7 cellular contexts compared by ENCODE assay signal in genomic region chr10:71766717-71767419, GRCh38. TPM values are rescaled to one million over a fixed set of nuclear protein-coding genes. Genes with fewer than 3 reads are reported as not detected.
DNase-seq lines count a peak whose midpoint lies in the region; ATAC-seq and TF ChIP-seq lines count a peak whose summit lies in the region.

No MANE protein-coding gene starts in this region.

- TF ChIP-seq CTCF in HCT116 (IDR thresholded peaks at IDR 0.05 in 2 of 3, conservative IDR thresholded peaks at IDR 0.05 in 1 of 3; ENCODE audit: borderline replicate concordance in 1 of 3, insufficient read depth in 1 of 3, low read depth in 2 of 3, low read length in 2 of 3) (no peak), fibroblast of pulmonary artery (IDR thresholded peaks at IDR 0.05; ENCODE audit: low read length, missing control alignments) (no peak), parathyroid adenoma (IDR thresholded peaks at IDR 0.05) (no peak), WTC11 (IDR thresholded peaks at IDR 0.05) (no peak)

- H2AFZ ChIP-seq in HCT116 (ENCODE audit: low read depth, low read length, poor library complexity, severe bottlenecking) (no peak overlapping the region), parathyroid adenoma (no peak overlapping the region)

- H4K20me1 ChIP-seq in HCT116 (ENCODE audit: insufficient read depth) = no peaks in the 10 kb centered on the region

- H3K27me3 ChIP-seq in HCT116 (ENCODE audit: insufficient read depth, low read length) (no peaks in the 10 kb centered on the region), parathyroid adenoma (ENCODE audit: control insufficient read depth, insufficient read depth, low read length) (no peaks in the 10 kb centered on the region)

- H3K36me3 ChIP-seq in HCT116 (ENCODE audit: control insufficient read depth in 1 of 2, insufficient read depth in 2 of 2, low read length in 2 of 2) = no peaks in the 10 kb centered on the region
- H3K36me3 ChIP-seq in parathyroid adenoma (ENCODE audit: control insufficient read depth, insufficient read depth, low read length) = no peaks in the 10 kb centered on the region

- TF ChIP-seq POLR2A in HCT116 (IDR thresholded peaks at IDR 0.05; ENCODE audit: borderline replicate concordance, extremely low read depth, insufficient read depth, insufficient read length) = no peak

- H3K27ac Mint-ChIP-seq in activated CD4-positive, alpha-beta memory T cell treated with anti-CD3 and anti-CD28 coated beads for 36 hours = peak overlapping the region; percentile 96
- no peak overlapping the region for H3K27ac Mint-ChIP-seq in WTC11

- H3K4me1 ChIP-seq in HCT116 (ENCODE audit: control insufficient read depth in 1 of 2, insufficient read depth in 2 of 2, low read length in 2 of 2) (peaks cover 73 to 98% of the 10 kb centered on the region in 2 experiments), parathyroid adenoma (no peaks in the 10 kb centered on the region)

- peaks cover 51% of the 10 kb centered on the region for H3K36me3 Mint-ChIP-seq in activated CD4-positive, alpha-beta memory T cell treated with anti-CD3 and anti-CD28 coated beads for 36 hours
- H3K36me3 Mint-ChIP-seq in WTC11 = no peaks in the 10 kb centered on the region

- H3K4me3 ChIP-seq in HCT116 (replicated peaks in 1 of 2; ENCODE audit: low read depth in 1 of 2, low read length in 2 of 2) (peak overlapping the region; percentile 26 to 52), fibroblast of pulmonary artery (replicated peaks; ENCODE audit: low read depth, low read length) (no peak overlapping the region), parathyroid adenoma (ENCODE audit: low read depth, low read length) (no peak overlapping the region)

- peak overlapping the region; percentile 38 for H3K4me3 Mint-ChIP-seq in activated CD4-positive, alpha-beta memory T cell treated with anti-CD3 and anti-CD28 coated beads for 36 hours
- no peak overlapping the region for H3K4me3 Mint-ChIP-seq in WTC11

- peak overlapping the region; percentile 82 for H3K27ac ChIP-seq in HCT116 (ENCODE audit: low read depth, low read length)
- peak overlapping the region; percentile 17 for H3K27ac ChIP-seq in parathyroid adenoma

- RAD21 ChIA-PET in HCT116 (lab: Charles Lee; ENCODE audit: low non-redundant PET in 1 of 2, low total read pairs in 2 of 2, uncharacterized antibody in 2 of 2, unreplicated experiment in 2 of 2) = interaction anchor here in 1 of 2 experiments (1.2 kb wide), 1 partner anchor 70 kb away, joined by 3 read pairs; no protein-coding TSS in a partner anchor

- DNase-seq in HCT116 (ENCODE audit: low read depth, low spot score) (peak; percentile 74), fibroblast of pulmonary artery (ENCODE audit: low read depth) (peak; percentile 93), WTC11 (ENCODE audit: low spot score) (no peak), hippocampal formation (lab: John Stamatoyannopoulos, UW) (no peak)
- peak; percentile 65 for DNase-seq in activated CD4-positive, alpha-beta memory T cell treated with anti-CD3 and anti-CD28 coated beads for 36 hours

- peak; percentile 82 for ATAC-seq in HCT116
- ATAC-seq in WTC11 = no peak
- no peak for ATAC-seq in GM21447 (IDR thresholded peaks at IDR 0.05; ENCODE audit: unreplicated experiment)

- TF ChIP-seq RAD21 in HCT116 (IDR thresholded peaks at IDR 0.05; ENCODE audit: low read depth) = no peak

- no peaks in the 10 kb centered on the region for H3K9me3 Mint-ChIP-seq in activated CD4-positive, alpha-beta memory T cell treated with anti-CD3 and anti-CD28 coated beads for 36 hours
- no peaks in the 10 kb centered on the region for H3K9me3 Mint-ChIP-seq in WTC11

- no peaks in the 10 kb centered on the region for H3K27me3 Mint-ChIP-seq in activated CD4-positive, alpha-beta memory T cell treated with anti-CD3 and anti-CD28 coated beads for 36 hours
- H3K27me3 Mint-ChIP-seq in WTC11 (ENCODE audit: low read depth) = peaks cover 4% of the 10 kb centered on the region; the same call in 1 of the 2 replicates

- no TSS peak for BruUV-seq in HCT116 (replicated peaks; lab: Mats Ljungman, UMichigan)

- H3K9ac ChIP-seq in HCT116 (ENCODE audit: low read length) (peak overlapping the region; percentile 64), parathyroid adenoma (no peak overlapping the region)

- H3K79me2 ChIP-seq in HCT116 (ENCODE audit: insufficient read depth, low read length) = 0 out of 2 replicates have a peak, but pooled peaks cover 3% of the 10 kb centered on the region
- H3K79me2 ChIP-seq in parathyroid adenoma = no peaks in the 10 kb centered on the region

- H3K4me2 ChIP-seq in HCT116 (ENCODE audit: low read length) (peak overlapping the region; percentile 85), parathyroid adenoma (ENCODE audit: low read length) (no peak overlapping the region)

- CTCF ChIA-PET in HCT116 (lab: Charles Lee) = interaction anchor here (1.0 to 3.0 kb wide), 6 partner anchors 9 to 282 kb away, joined by 3 to 11 read pairs (median 6); no protein-coding TSS in a partner anchor
- CTCF ChIA-PET in activated CD4-positive, alpha-beta memory T cell treated with anti-CD3 and anti-CD28 coated beads for 36 hours (lab: Charles Lee) = interaction anchor here (1.0 to 5.0 kb wide), 9 partner anchors 9 to 72 kb away, joined by 3 to 53 read pairs (median 7); no protein-coding TSS in a partner anchor
- CTCF ChIA-PET in WTC11 (lab: Charles Lee) = interaction anchor here (1.4 to 2.1 kb wide), 2 partner anchors 20 to 58 kb away, joined by 3 to 5 read pairs; no protein-coding TSS in a partner anchor

- H3K9me3 ChIP-seq in HCT116 (ENCODE audit: control insufficient read depth in 1 of 2, insufficient read depth in 1 of 2, low read depth in 1 of 2, low read length in 2 of 2) (no peaks in the 10 kb centered on the region), parathyroid adenoma (ENCODE audit: control insufficient read depth, low read length) (no peaks in the 10 kb centered on the region)

- H3K9me2 ChIP-seq in HCT116 (ENCODE audit: insufficient read depth) = no peaks in the 10 kb centered on the region

- POLR2A ChIA-PET in HCT116 (lab: Charles Lee) = interaction anchor here (0.6 to 1.2 kb wide), 4 partner anchors 16 to 553 kb away, joined by 3 to 5 read pairs (median 4); partner anchors contain the start of gene PSAP
- POLR2A ChIA-PET in activated CD4-positive, alpha-beta memory T cell treated with anti-CD3 and anti-CD28 coated beads for 36 hours (lab: Charles Lee) = interaction anchor here (1.0 to 11.1 kb wide), 8 partner anchors 10 to 41 kb away, joined by 3 to 108 read pairs (median 10); no protein-coding TSS in a partner anchor
- POLR2A ChIA-PET in WTC11 (lab: Charles Lee) = no interaction called here

- intact Hi-C loops in HCT116 (cut with micrococcal nuclease) = no loop called here
- intact Hi-C loops in activated CD4-positive, alpha-beta memory T cell treated with anti-CD3 and anti-CD28 coated beads for 36 hours (cut with micrococcal nuclease) = loop anchor here (5.0 to 10.0 kb wide), 3 partner anchors 450 to 1192 kb away; partner anchors contain the start of gene SLC29A3

- H3K4me1 Mint-ChIP-seq in activated CD4-positive, alpha-beta memory T cell treated with anti-CD3 and anti-CD28 coated beads for 36 hours (ENCODE audit: low read depth) = peaks cover 93% of the 10 kb centered on the region
- H3K4me1 Mint-ChIP-seq in WTC11 = peaks cover 4% of the 10 kb centered on the region

TF ChIP-seq in HCT116, 20 proteins besides CTCF, POLR2A, EP300 and RAD21:
- TF ChIP-seq SP1 (IDR thresholded peaks at IDR 0.05; ENCODE audit: low read depth) (no peak), TCF7L2 (IDR thresholded peaks at IDR 0.05; ENCODE audit: borderline replicate concordance, extremely low read depth, insufficient read depth, insufficient read length) (no peak), ZNF274 (IDR thresholded peaks at IDR 0.05; ENCODE audit: low read depth, low read length) (no peak), YY1 (IDR thresholded peaks at IDR 0.05; ENCODE audit: extremely low read depth, insufficient replicate concordance, low read depth, low read length) (no peak), POLR2AphosphoS5 (IDR thresholded peaks at IDR 0.05; ENCODE audit: low read depth, low read length) (peak; percentile 57; the same call in 1 of the 2 replicates)

TF ChIP-seq in WTC11, 78 proteins besides CTCF, POLR2A, EP300 and RAD21 (continues in another document):
- no peak for TF ChIP-seq USF1 (CRISPR knock-in tag; IDR thresholded peaks at IDR 0.05)
- no peak for TF ChIP-seq RORB (CRISPR knock-in tag; IDR thresholded peaks at IDR 0.05)
- no peak for TF ChIP-seq OVOL2 (CRISPR knock-in tag; IDR thresholded peaks at IDR 0.05; ENCODE audit: borderline replicate concordance)
- TF ChIP-seq ATF1 (CRISPR knock-in tag; IDR thresholded peaks at IDR 0.05) = no peak

RNA-seq across cellular contexts. Expression of gene VSIR, which starts 6.5 kb away (rescaled TPM):
- total RNA-seq in HCT116 (2021; ENCODE audit: unreplicated experiment) (18.5 TPM), WTC11 (2021) (0.74 to 1.3 TPM (median 0.78 TPM) in 3 replicates)
- 13.5 and 14.9 TPM in 2 replicates for polyA plus RNA-seq in HCT116 (2012)
- total RNA-seq in activated CD4-positive, alpha-beta memory T cell treated with anti-CD3 and anti-CD28 coated beads for 36 hours = 100 to 1,000 TPM; 112 TPM

RNA-seq across cellular contexts. Expression of gene C10orf105, which starts 47.3 kb away (rescaled TPM):
- total RNA-seq in HCT116 (2021; ENCODE audit: unreplicated experiment) (not detected), WTC11 (2021) (0.48 to 0.99 TPM (median 0.85 TPM) in 3 replicates)
- polyA plus RNA-seq in HCT116 (2012) = 0.04 TPM in 1 of 2 replicates, not detected in the other
- under 1 TPM; 0.63 to 0.76 TPM for total RNA-seq in activated CD4-positive, alpha-beta memory T cell treated with anti-CD3 and anti-CD28 coated beads for 36 hours

Comparison
In these comparisons a context has a peak if more than half of its experiments do, and no peak if none do; other contexts are left out.
1. DNase-seq: peak in HCT116 (single experiment), activated CD4-positive, alpha-beta memory T cell treated with anti-CD3 and anti-CD28 coated beads for 36 hours (single experiment) and fibroblast of pulmonary artery (single experiment); none in WTC11 (single experiment) and hippocampal formation (0 of 2).
2. H3K4me3 ChIP-seq: peak in HCT116 (2 of 2); none in fibroblast of pulmonary artery (single experiment) and parathyroid adenoma (single experiment).